Comparison of ENCODE assay signal across 8 cellular contexts in the genomic region with DNA sequence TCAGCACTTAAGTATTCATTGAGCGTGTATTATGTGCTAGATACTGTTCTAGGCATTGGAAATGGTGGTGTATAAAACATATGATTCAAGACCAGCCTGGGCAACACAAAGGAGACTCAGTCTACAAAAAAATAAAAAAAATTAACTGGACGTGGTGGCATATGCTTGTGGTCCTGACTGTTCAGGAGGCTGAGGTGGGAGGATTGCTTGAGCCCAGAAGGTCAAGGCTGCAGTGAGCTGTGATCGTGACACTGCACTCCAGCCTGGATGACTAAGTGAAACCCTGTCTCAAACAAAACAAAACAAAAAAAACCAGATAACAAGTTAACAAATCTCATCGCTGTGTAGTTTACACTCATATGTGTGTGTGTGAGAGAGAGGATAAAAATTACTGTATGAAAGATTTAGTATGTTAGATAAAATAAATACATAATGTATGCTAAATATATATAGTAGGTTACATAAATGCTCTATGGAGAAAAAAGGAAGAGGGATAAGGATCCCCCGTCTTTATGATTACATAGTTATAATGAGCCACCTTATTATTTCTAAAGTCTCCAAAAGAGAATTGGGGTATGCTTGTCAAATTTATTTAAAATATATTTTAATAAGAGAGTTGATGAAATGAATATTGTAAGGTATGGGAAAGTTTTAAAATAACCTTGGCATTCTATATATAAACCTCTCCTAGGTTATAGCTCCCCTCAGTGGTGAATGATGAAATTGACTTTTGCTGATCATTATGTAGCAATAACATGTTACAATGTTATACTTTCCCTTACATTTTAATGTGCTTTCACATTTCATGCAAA.
DNase-seq lines count a peak whose midpoint lies in the region; ATAC-seq, FAIRE-seq and TF ChIP-seq lines count a peak whose summit lies in the region.

No MANE protein-coding gene starts in this region.

- in situ Hi-C loops in GM23248 (cut with MboI) = loop anchor here (10.0 kb wide), 2 partner anchors 320 to 780 kb away; no protein-coding TSS in a partner anchor
- in situ Hi-C loops in K562 (cut with MboI) = loop anchor here (5.0 kb wide), 1 partner anchor 317 kb away; no protein-coding TSS in a partner anchor

- H3K79me2 ChIP-seq in GM23248 (ENCODE audit: insufficient read depth) (peaks cover 77% of the 10 kb centered on the region), K562 (ENCODE audit: control insufficient read depth, insufficient read depth, low read length) (no peaks in the 10 kb centered on the region), keratinocyte (ENCODE audit: control insufficient read depth, insufficient read depth, low read length) (peaks cover 19% of the 10 kb centered on the region)

- peak; percentile 86 to 93 for TF ChIP-seq RAD21 in K562 (CRISPR knock-in tag; conservative IDR thresholded peaks at IDR 0.05 in 1 of 2, IDR thresholded peaks at IDR 0.05 in 1 of 2)

- no peaks in the 10 kb centered on the region for H3K9me1 ChIP-seq in K562 (ENCODE audit: control insufficient read depth, insufficient read depth, low read length)
- no peaks in the 10 kb centered on the region for H3K9me1 ChIP-seq in keratinocyte (ENCODE audit: control insufficient read depth, extremely low read depth, insufficient read depth, low read length)

- POLR2A ChIA-PET in K562 (lab: Yijun Ruan, JAX) = interaction anchor here (0.7 to 1.2 kb wide), 2 partner anchors 41 to 323 kb away, joined by 3 read pairs; no protein-coding TSS in a partner anchor

- H3K9me3 ChIP-seq in GM23248 (ENCODE audit: low read depth) (no peaks in the 10 kb centered on the region), K562 (replicated peaks; ENCODE audit: control insufficient read depth, insufficient read depth, low read depth, low read length) (no peaks in the 10 kb centered on the region), keratinocyte (ENCODE audit: control insufficient read depth, low read depth, low read length) (peaks cover 2% of the 10 kb centered on the region), uterus (no peaks in the 10 kb centered on the region)

- ATAC-seq in K562 = peak; percentile 96
- ATAC-seq in GM21717 (IDR thresholded peaks at IDR 0.05; ENCODE audit: unreplicated experiment) = no peak

- TF ChIP-seq CTCF in K562 (IDR thresholded peaks at IDR 0.05 in 2 of 3, conservative IDR thresholded peaks at IDR 0.05 in 1 of 3; ENCODE audit: insufficient read depth in 2 of 3, low read depth in 1 of 3, low read length in 3 of 3) (peak; percentile 41 to 76 (median 49); a peak in 3 of 6 replicates), keratinocyte (optimal IDR thresholded peaks at IDR 0.05 in 1 of 3, IDR thresholded peaks at IDR 0.05 in 1 of 3, conservative IDR thresholded peaks at IDR 0.05 in 1 of 3; ENCODE audit: extremely low read depth in 1 of 3, insufficient read depth in 2 of 3, low read length in 3 of 3) (peak in 2 of 3 experiments; percentile 43 to 47), uterus (IDR thresholded peaks at IDR 0.05) (peak; percentile 72 to 82 (median 80))

- H3K36me3 ChIP-seq in GM23248 (ENCODE audit: low read depth) (no peaks in the 10 kb centered on the region), K562 (ENCODE audit: control insufficient read depth, insufficient read depth, low read length) (no peaks in the 10 kb centered on the region), keratinocyte (ENCODE audit: control insufficient read depth in 2 of 2, extremely low read depth in 1 of 2, insufficient read depth in 2 of 2, low read length in 2 of 2) (peaks cover 0 to 3% of the 10 kb centered on the region in 2 experiments), uterus (no peaks in the 10 kb centered on the region)

- dilution Hi-C loops in keratinocyte (cut with MboI; ENCODE audit: extremely low pct_ligation_motif_present, low sequenced_read_pairs) = no loop called here

- intact Hi-C loops in K562 (cut with micrococcal nuclease) = loop anchor here (1.0 to 5.0 kb wide), 3 partner anchors 69 to 857 kb away; partner anchors contain the start of gene EHBP1
- intact Hi-C loops in uterus (cut with DNase I; ENCODE audit: low total_unique reads) = loop anchor here (5.0 kb wide), 1 partner anchor 317 kb away; no protein-coding TSS in a partner anchor

- H3F3A ChIP-seq in GM23248 (ENCODE audit: insufficient read depth) = peaks cover 34% of the 10 kb centered on the region

- H3K4me3 ChIP-seq in GM23248 (no peak overlapping the region), K562 (no peak overlapping the region), keratinocyte (ENCODE audit: control insufficient read depth in 2 of 3, extremely low read depth in 1 of 3, insufficient read depth in 2 of 3, low read depth in 1 of 3, low read length in 3 of 3) (no peak overlapping the region), uterus (no peak overlapping the region)

- CTCF ChIA-PET in K562 (lab: Yijun Ruan, JAX; ENCODE audit: low intra/inter-chr PET ratio) = interaction anchor here (1.2 to 3.1 kb wide), 2 partner anchors 318 to 352 kb away, joined by 4 to 28 read pairs; no protein-coding TSS in a partner anchor

- H2AFZ ChIP-seq in GM23248 (no peak overlapping the region), K562 (ENCODE audit: low read depth, low read length) (no peak overlapping the region), keratinocyte (ENCODE audit: control insufficient read depth, low read length) (no peak overlapping the region)

- H3K27ac ChIP-seq in GM23248 (peak overlapping the region; percentile 75), K562 (ENCODE audit: extremely low read depth, low read depth, low read length) (peak overlapping the region; percentile 19; the same call in 1 of the 3 replicates), keratinocyte (ENCODE audit: control insufficient read depth, insufficient read depth, low read length) (peak overlapping the region; percentile 28), uterus (peak overlapping the region; percentile 3 to 40)

- FAIRE-seq in K562 (lab: Jason Lieb, UNC) = peak; percentile 91
- FAIRE-seq in keratinocyte (lab: Jason Lieb, UNC) = no peak

- no peak for TF ChIP-seq POLR2A in K562 (conservative IDR thresholded peaks at IDR 0.05)
- TF ChIP-seq POLR2A in uterus (IDR thresholded peaks at IDR 0.05) = no peak

- H3K4me1 ChIP-seq in GM23248 (ENCODE audit: insufficient read depth) (peaks cover 15% of the 10 kb centered on the region), K562 (replicated peaks in 1 of 2; ENCODE audit: control insufficient read depth in 2 of 2, insufficient read depth in 2 of 2, low read length in 2 of 2) (peaks cover 0 to 3% of the 10 kb centered on the region in 2 experiments; a peak in 1 of 5 replicates), keratinocyte (ENCODE audit: control insufficient read depth, extremely low read depth, insufficient read depth, low read length) (no peaks in the 10 kb centered on the region), uterus (peaks cover 0 to 6% of the 10 kb centered on the region in 2 donors)

- DNase-seq in COLO829 (ENCODE audit: low spot score) = peak; percentile 29
- peak; percentile 72 for DNase-seq in GM23248
- DNase-seq in NCI-H2227 treated with DMSO at 0.1 percent for 48 hours (lab: John Stamatoyannopoulos, UW) = peak; percentile 45
- DNase-seq in K562 (ENCODE audit: extremely low read depth in 1 of 4, low spot score in 3 of 4) = peak; percentile 18 to 63 (median 22)
- DNase-seq in keratinocyte (ENCODE audit: low read depth, low spot score) = no peak
- peak in 1 of 2 donors; percentile 20 for DNase-seq in uterus
- no peak for DNase-seq in activated CD4-positive, alpha-beta T cell treated with anti-CD3 and anti-CD28 coated beads, Interleukin-2, amount 50 U/mL, for 1 hour

- TF ChIP-seq EP300 in K562 (IDR thresholded peaks at IDR 0.05; ENCODE audit: low read length) = no peak

- no TSS peak for BruUV-seq in K562 (replicated peaks; lab: Mats Ljungman, UMichigan)

- no peak overlapping the region; the same call in 1 of the 2 replicates for H3K9ac ChIP-seq in GM23248
- H3K9ac ChIP-seq in K562 (ENCODE audit: insufficient read depth in 1 of 2, low read depth in 2 of 2, low read length in 2 of 2) = no peak overlapping the region
- H3K9ac ChIP-seq in keratinocyte (ENCODE audit: control insufficient read depth, extremely low read depth, insufficient read depth, low read length) = no peak overlapping the region

- 42 to 47% methylated on average over 5 of the region's 5 CpGs for WGBS in GM23248 (ENCODE audit: low coverage in 1 of 2, low lambda C conversion rate in 2 of 2, missing lambda C conversion rate in 2 of 2), 2 experiments
- 28% methylated on average over 5 of the region's 5 CpGs for WGBS in K562 (ENCODE audit: insufficient coverage, low coverage, missing lambda C conversion rate)

- no peaks in the 10 kb centered on the region for H3K27me3 ChIP-seq in GM23248 (replicated peaks; ENCODE audit: insufficient read depth)
- H3K27me3 ChIP-seq in K562 (ENCODE audit: control insufficient read depth in 2 of 2, insufficient read depth in 2 of 2, low read length in 2 of 2) = no peaks in the 10 kb centered on the region
- H3K27me3 ChIP-seq in keratinocyte (ENCODE audit: control insufficient read depth, extremely low read depth, insufficient read depth, low read length) = no peaks in the 10 kb centered on the region
- no peaks in the 10 kb centered on the region for H3K27me3 ChIP-seq in uterus

- H4K20me1 ChIP-seq in GM23248 (ENCODE audit: insufficient read depth) (no peaks in the 10 kb centered on the region), K562 (replicated peaks; ENCODE audit: control insufficient read depth, insufficient read depth, low read length) (no peaks in the 10 kb centered on the region), keratinocyte (ENCODE audit: control insufficient read depth, extremely low read depth, insufficient read depth, low read length) (no peaks in the 10 kb centered on the region)

- H3K9me2 ChIP-seq in GM23248 (ENCODE audit: insufficient read depth) = no peaks in the 10 kb centered on the region

- H3K4me2 ChIP-seq in GM23248 (ENCODE audit: unreplicated experiment) (peak overlapping the region; percentile 61), K562 (ENCODE audit: insufficient read depth, low read length) (no peak overlapping the region; the same call in 1 of the 2 replicates), keratinocyte (ENCODE audit: control insufficient read depth, extremely low read depth, insufficient read depth, low read depth, low read length) (no peak overlapping the region)

TF ChIP-seq in K562, 482 proteins besides CTCF, POLR2A, EP300 and RAD21 (continues in another document):
- no peak for TF ChIP-seq U2AF2 (optimal IDR thresholded peaks at IDR 0.05; ENCODE audit: low read depth, low read length)
- TF ChIP-seq SIX5 (IDR thresholded peaks at IDR 0.05; ENCODE audit: borderline replicate concordance in 1 of 2, insufficient read depth in 1 of 2, low read depth in 1 of 2, low read length in 2 of 2) = no peak
- TF ChIP-seq TAL1 (IDR thresholded peaks at IDR 0.05) = no peak
- TF ChIP-seq ETV5 (CRISPR knock-in tag; IDR thresholded peaks at IDR 0.05; ENCODE audit: low read depth) = no peak
- no peak for TF ChIP-seq DIDO1 (tag; IDR thresholded peaks at IDR 0.05; ENCODE audit: low read depth)
- TF ChIP-seq ID3 (CRISPR knock-in tag; IDR thresholded peaks at IDR 0.05) = no peak
- no peak for TF ChIP-seq ID3 (tag; IDR thresholded peaks at IDR 0.05)

Comparison
In these comparisons a context has a peak if more than half of its experiments do, and no peak if none do; other contexts are left out.
1. DNase-seq: peak in COLO829 (single experiment), GM23248 (single experiment), NCI-H2227 treated with DMSO at 0.1 percent for 48 hours (single experiment) and K562 (4 of 4); none in keratinocyte (single experiment) and activated CD4-positive, alpha-beta T cell treated with anti-CD3 and anti-CD28 coated beads, Interleukin-2, amount 50 U/mL, for 1 hour (single experiment).
2. H3K27ac ChIP-seq: peak in every context shown above with its lines; median percentile 75 in GM23248; 28 in keratinocyte; 22 in uterus; 19 in K562.
3. Peak in every context shown above with its lines, with median percentiles within 50 percentile points of each other: CTCF ChIP-seq.